In genomic region chr1:62783736-62784508, GRCh38 we compare ENCODE assay signal across 8 cellular contexts. TPM values are rescaled to one million over a fixed set of nuclear protein-coding genes. Genes with fewer than 3 reads are reported as not detected.
DNase-seq lines count a peak whose midpoint lies in the region; ATAC-seq and TF ChIP-seq lines count a peak whose summit lies in the region.

Gene ATG4C (plus strand): TSS chr1:62784132. CDS start chr1:62803787, 19,655 bp downstream.

- H3K4me3 ChIP-seq in choroid plexus epithelial cell (ENCODE audit: low read depth, low read length) (peak within 1 kb of the TSS; percentile 76), kidney epithelial cell (ENCODE audit: low read depth, low read length) (peak within 1 kb of the TSS; percentile 67)

- TF ChIP-seq CTCF in choroid plexus epithelial cell (conservative IDR thresholded peaks at IDR 0.05; ENCODE audit: low read depth, low read length) (no peak), kidney epithelial cell (IDR thresholded peaks at IDR 0.05; ENCODE audit: insufficient read depth, low read length, poor library complexity, severe bottlenecking) (no peak)

- ATAC-seq in HG03378 (IDR thresholded peaks at IDR 0.05; ENCODE audit: unreplicated experiment), result peak; percentile 85

- peak; percentile 90 for TF ChIP-seq POLR2A in GM19099 (IDR thresholded peaks at IDR 0.05; ENCODE audit: extremely low read depth, insufficient read length, low read depth)

- H3K27me3 ChIP-seq in kidney epithelial cell (ENCODE audit: control insufficient read depth, insufficient read depth, low read length), result no peaks in the 10 kb centered on the region

- no peaks in the 10 kb centered on the region for H3K36me3 ChIP-seq in kidney epithelial cell (ENCODE audit: control insufficient read depth, insufficient read depth, low read length)

- DNase-seq in AML-193 (lab: John Stamatoyannopoulos, UW), result peak; percentile 88 to 92
- peak; percentile 97 for DNase-seq in NCI-H446 treated with DMSO at 0.1 percent for 48 hours (lab: John Stamatoyannopoulos, UW)
- DNase-seq in activated CD4-positive, CD25-positive, alpha-beta regulatory T cell treated with anti-CD3 and anti-CD28 coated beads, Interleukin-2, amount 50 U/mL, for 72 hours, result peak; percentile 87
- DNase-seq in choroid plexus epithelial cell (ENCODE audit: low read depth), result peak; percentile 99
- peak; percentile 98 for DNase-seq in kidney epithelial cell (ENCODE audit: low read depth)
- peak; percentile 87 to 90 for DNase-seq in stimulated activated CD4-positive, alpha-beta T cell treated with anti-CD3 and anti-CD28 coated beads, Interleukin-15, amount 100 ng/mL, for 48 hours (ENCODE audit: low read depth in 2 of 2)

RNA-seq across cellular contexts. Expression of gene ATG4C, which starts in this region (rescaled TPM):
- total RNA-seq in kidney epithelial cell, result 5.1 and 5.6 TPM in 2 replicates

Comparison
In these comparisons a context has a peak if more than half of its experiments do, and no peak if none do; other contexts are left out.
1. Peak in every context shown above with its lines: DNase-seq, ATAC-seq and H3K4me3 ChIP-seq.